27 cellular contexts compared by ENCODE assay signal in genomic region chr3:18090377-18090776, GRCh38.
"Had no signal": no experiment of that assay in that cellular context is flagged by ENCODE, and none has a peak within 500 bp of the region (broad histone marks: within the 10 kb centered on the region; RNA-seq: fewer than 3 reads in every experiment).

No MANE protein-coding gene starts in this region.

- H3K4me3 Mint-ChIP-seq: activated CD4-positive, alpha-beta memory T cell treated with anti-CD3 and anti-CD28 coated beads, Interleukin-2, amount 10 ng/mL, durations not matched to agents 7 days and 5 days; activated CD4-positive, alpha-beta T cell treated with anti-CD3 and anti-CD28 coated beads, Interleukin-2, amount 10 ng/mL, durations not matched to agents 7 days and 5 days; activated naive CD4-positive, alpha-beta T cell treated with anti-CD3 and anti-CD28 coated beads, Interleukin-2, amount 10 ng/mL, durations not matched to agents 7 days and 5 days; activated naive CD8-positive, alpha-beta T cell treated with anti-CD3 and anti-CD28 coated beads, Interleukin-2, amount 10 ng/mL, durations not matched to agents 7 days and 5 days; activated T-cell treated with anti-CD3 and anti-CD28 coated beads, Interleukin-2, amount 50 U/mL, for 4 hours; activated T-helper 1 cell treated with anti-CD3 and anti-CD28 coated beads, Interleukin-12 subunit alpha, Interleukin-12 subunit beta, Interleukin-2, Interleukin-4 antibody, amounts not matched to agents 30 ng/mL and 10 ng/mL and 1 ng/mL, durations not matched to agents 14 hours and 24 hours and 36 hours; brain; WTC11 had no signal

- H3K4me1 ChIP-seq: ascending aorta, breast epithelium, colonic mucosa had no signal

- H3K27ac Mint-ChIP-seq: activated CD4-positive, alpha-beta memory T cell treated with anti-CD3 and anti-CD28 coated beads, Interleukin-2, amount 10 ng/mL, durations not matched to agents 7 days and 5 days; activated CD4-positive, alpha-beta T cell treated with anti-CD3 and anti-CD28 coated beads, Interleukin-2, amount 10 ng/mL, durations not matched to agents 7 days and 5 days; activated naive CD4-positive, alpha-beta T cell treated with anti-CD3 and anti-CD28 coated beads, Interleukin-2, amount 10 ng/mL, durations not matched to agents 7 days and 5 days; activated naive CD4-positive, alpha-beta T cell treated with anti-CD3 and anti-CD28 coated beads, Interleukin-2, amount 50 U/mL, for 72 hours; activated naive CD8-positive, alpha-beta T cell treated with anti-CD3 and anti-CD28 coated beads, Interleukin-2, amount 10 ng/mL, durations not matched to agents 7 days and 5 days; activated T-helper 1 cell treated with anti-CD3 and anti-CD28 coated beads, Interleukin-12 subunit alpha, Interleukin-12 subunit beta, Interleukin-2, Interleukin-4 antibody, amounts not matched to agents 30 ng/mL and 10 ng/mL and 1 ng/mL, durations not matched to agents 14 hours and 24 hours and 36 hours; activated T-helper 2 cell treated with anti-CD3 and anti-CD28 coated beads, Interferon-gamma antibody, Interleukin-2, Interleukin-4, amounts not matched to agents 10 μg/mL and 5 μg/mL and 100 μg/mL, durations not matched to agents 14 hours and 24 hours and 36 hours; brain; WTC11 had no signal

- H3K36me3 Mint-ChIP-seq: activated naive CD4-positive, alpha-beta T cell treated with anti-CD3 and anti-CD28 coated beads, Interleukin-2, amount 10 ng/mL, durations not matched to agents 7 days and 5 days; activated naive CD4-positive, alpha-beta T cell treated with anti-CD3 and anti-CD28 coated beads, Interleukin-2, amount 50 U/mL, for 72 hours; activated naive CD8-positive, alpha-beta T cell treated with anti-CD3 and anti-CD28 coated beads, Interleukin-2, amount 10 ng/mL, durations not matched to agents 7 days and 5 days; brain; WTC11 had no signal

- ATAC-seq: activated naive CD4-positive, alpha-beta T cell treated with anti-CD3 and anti-CD28 coated beads, Interleukin-2, amount 50 U/mL, for 72 hours; activated T-cell treated with anti-CD3 and anti-CD28 coated beads, Interleukin-2, amount 50 U/mL, for 4 hours; WTC11 had no signal

- H3K27me3 ChIP-seq: ascending aorta, breast epithelium, cardiac muscle cell, colonic mucosa had no signal

- H3K27ac ChIP-seq: ascending aorta, breast epithelium, cardiac muscle cell, colonic mucosa, epithelial cell of prostate had no signal

- DNase-seq: activated CD4-positive, alpha-beta memory T cell treated with anti-CD3 and anti-CD28 coated beads, Interleukin-2, amount 10 ng/mL, durations not matched to agents 7 days and 5 days; activated CD4-positive, alpha-beta T cell treated with anti-CD3 and anti-CD28 coated beads for 1 hour; activated CD4-positive, alpha-beta T cell treated with anti-CD3 and anti-CD28 coated beads for 4 hours; activated CD4-positive, alpha-beta T cell treated with anti-CD3 and anti-CD28 coated beads, Interleukin-2, amount 10 ng/mL, durations not matched to agents 7 days and 5 days; activated CD4-positive, alpha-beta T cell treated with anti-CD3 and anti-CD28 coated beads, Interleukin-2, amount 50 U/mL, for 4 hours; activated CD8-positive, alpha-beta memory T cell treated with anti-CD3 and anti-CD28 coated beads, Interleukin-2, amount 50 U/mL, for 48 hours; activated effector memory CD4-positive, alpha-beta T cell treated with anti-CD3 and anti-CD28 coated beads, Interleukin-2, amount 50 U/mL, for 16 hours; activated naive CD4-positive, alpha-beta T cell treated with anti-CD3 and anti-CD28 coated beads, Interleukin-2, amount 10 ng/mL, durations not matched to agents 7 days and 5 days; activated naive CD8-positive, alpha-beta T cell treated with anti-CD3 and anti-CD28 coated beads, Interleukin-2, amount 10 ng/mL, durations not matched to agents 7 days and 5 days; activated T-cell treated with anti-CD3 and anti-CD28 coated beads for 4 hours; activated T-cell treated with anti-CD3 and anti-CD28 coated beads, Interleukin-2, amount 50 U/mL, for 4 hours; central memory CD4-positive, alpha-beta T cell; cerebellar nuclear complex; colonic mucosa; effector CD8-positive, alpha-beta T cell; foreskin fibroblast; head of caudate nucleus; T-helper 2 cell had no signal

- H3K4me1 Mint-ChIP-seq: activated CD4-positive, alpha-beta memory T cell treated with anti-CD3 and anti-CD28 coated beads, Interleukin-2, amount 10 ng/mL, durations not matched to agents 7 days and 5 days; activated naive CD4-positive, alpha-beta T cell treated with anti-CD3 and anti-CD28 coated beads, Interleukin-2, amount 10 ng/mL, durations not matched to agents 7 days and 5 days had no signal

- H3K9me3 Mint-ChIP-seq: activated CD4-positive, alpha-beta memory T cell treated with anti-CD3 and anti-CD28 coated beads, Interleukin-2, amount 10 ng/mL, durations not matched to agents 7 days and 5 days; activated CD4-positive, alpha-beta T cell treated with anti-CD3 and anti-CD28 coated beads, Interleukin-2, amount 10 ng/mL, durations not matched to agents 7 days and 5 days; activated naive CD4-positive, alpha-beta T cell treated with anti-CD3 and anti-CD28 coated beads, Interleukin-2, amount 10 ng/mL, durations not matched to agents 7 days and 5 days; activated naive CD4-positive, alpha-beta T cell treated with anti-CD3 and anti-CD28 coated beads, Interleukin-2, amount 50 U/mL, for 72 hours; activated T-helper 1 cell treated with anti-CD3 and anti-CD28 coated beads, Interleukin-12 subunit alpha, Interleukin-12 subunit beta, Interleukin-2, Interleukin-4 antibody, amounts not matched to agents 30 ng/mL and 10 ng/mL and 1 ng/mL, durations not matched to agents 14 hours and 24 hours and 36 hours; activated T-helper 2 cell treated with anti-CD3 and anti-CD28 coated beads, Interferon-gamma antibody, Interleukin-2, Interleukin-4, amounts not matched to agents 10 μg/mL and 5 μg/mL and 100 μg/mL, durations not matched to agents 14 hours and 24 hours and 36 hours had no signal

- H3K4me3 ChIP-seq: ascending aorta, breast epithelium, cardiac muscle cell, colonic mucosa had no signal

- H3K36me3 ChIP-seq: ascending aorta, breast epithelium, cardiac muscle cell, colonic mucosa had no signal
